In the genomic region with DNA sequence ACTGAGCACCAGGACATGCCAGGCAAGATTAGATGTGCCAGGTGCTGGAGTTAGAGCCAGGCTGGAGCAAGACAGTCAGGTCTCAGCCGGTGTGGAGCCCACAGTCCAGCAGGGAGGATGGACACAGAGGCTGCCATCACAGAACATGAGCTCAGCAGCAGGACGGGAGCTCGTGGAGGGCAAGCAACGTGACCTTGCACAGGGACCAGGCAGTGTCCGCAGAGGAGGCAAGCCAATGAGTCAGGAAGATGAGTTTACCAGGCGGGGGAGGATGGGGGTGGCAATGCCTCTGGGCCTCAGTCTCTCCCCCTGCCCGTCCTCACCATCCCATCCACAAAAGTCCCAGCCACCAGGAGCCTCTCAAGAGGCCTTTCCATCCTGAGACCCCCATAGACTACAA, we compare ENCODE assay signal across 1 cellular context.
TF ChIP-seq lines count a peak whose summit lies in the region.

No MANE protein-coding gene starts in this region.

TF ChIP-seq in H1, 55 proteins besides CTCF, POLR2A, EP300 and RAD21:
- TF ChIP-seq TAF1 (IDR thresholded peaks at IDR 0.05; ENCODE audit: low read depth, low read length) (no peak), SRF (IDR thresholded peaks at IDR 0.05; ENCODE audit: low read depth, low read length) (no peak), SAP30 (IDR thresholded peaks at IDR 0.05; ENCODE audit: insufficient read depth, insufficient replicate concordance, low read length) (no peak), ZNF274 (IDR thresholded peaks at IDR 0.05; ENCODE audit: borderline replicate concordance, extremely low read depth, low read length) (no peak), JUND (IDR thresholded peaks at IDR 0.05; ENCODE audit: low read length) (no peak), SP1 (IDR thresholded peaks at IDR 0.05; ENCODE audit: low read depth, low read length) (no peak), POU5F1 (IDR thresholded peaks at IDR 0.05; ENCODE audit: low read depth, low read length) (no peak), CREB1 (IDR thresholded peaks at IDR 0.05) (no peak), SIN3A (conservative IDR thresholded peaks at IDR 0.05 in 1 of 2, IDR thresholded peaks at IDR 0.05 in 1 of 2; ENCODE audit: low read depth in 1 of 2, low read length in 2 of 2) (no peak), EGR1 (IDR thresholded peaks at IDR 0.05; ENCODE audit: borderline replicate concordance, low read depth, low read length) (no peak), TCF12 (IDR thresholded peaks at IDR 0.05; ENCODE audit: low read depth, low read length) (no peak), GABPA (IDR thresholded peaks at IDR 0.05; ENCODE audit: borderline replicate concordance, insufficient read depth, low read length) (no peak), HDAC2 (IDR thresholded peaks at IDR 0.05; ENCODE audit: borderline replicate concordance in 1 of 2, low read depth in 2 of 2, low read length in 2 of 2) (no peak), CHD2 (IDR thresholded peaks at IDR 0.05; ENCODE audit: low read length) (no peak), CHD7 (IDR thresholded peaks at IDR 0.05; ENCODE audit: insufficient replicate concordance, low read length) (no peak), KDM4A (IDR thresholded peaks at IDR 0.05; ENCODE audit: low read depth, low read length, severe bottlenecking) (no peak), SUZ12 (IDR thresholded peaks at IDR 0.05; ENCODE audit: low read length) (no peak), SIX5 (IDR thresholded peaks at IDR 0.05; ENCODE audit: low read depth, low read length) (no peak)
